Comparison of ENCODE assay signal across 27 cellular contexts in genomic region chr17:37055511-37055910, GRCh38.
"Had no signal": no experiment of that assay in that cellular context is flagged by ENCODE, and none has a peak within 500 bp of the region (broad histone marks: within the 10 kb centered on the region; RNA-seq: fewer than 3 reads in every experiment).

No MANE protein-coding gene starts in this region.

- H3K27me3 ChIP-seq: ovary, right atrium auricular region, right lobe of liver, tibial nerve, upper lobe of left lung, vagina had no signal

- H3K27ac ChIP-seq: left ventricle myocardium inferior, ovary, right atrium auricular region, right lobe of liver, tibial nerve, upper lobe of left lung, vagina had no signal

- H3K36me3 Mint-ChIP-seq: natural killer cell treated with Interleukin-12 subunit alpha and Interleukin-12 subunit beta and Interleukin-15 and Interleukin-18, amount 100 ng/mL, for 72 hours had no signal

- H3K9me3 Mint-ChIP-seq: mesothelial cell of epicardium; naive B cell; natural killer cell treated with Interleukin-12 subunit alpha and Interleukin-12 subunit beta and Interleukin-15 and Interleukin-18, amount 100 ng/mL, for 72 hours; neural crest cell; stimulated activated memory B cell treated with anti-CD40 and anti-IgM and Interleukin-4, amounts not matched to agents 10 μg/mL and 1 μg/mL and 100 μg/mL, for 72 hours; stimulated activated naive CD8-positive, alpha-beta T cell treated with anti-CD3 and anti-CD28 coated beads, Interleukin-15, amount 100 ng/mL, for 72 hours had no signal

- H3K4me3 Mint-ChIP-seq: mesothelial cell of epicardium; naive B cell; natural killer cell treated with Interleukin-12 subunit alpha and Interleukin-12 subunit beta and Interleukin-15 and Interleukin-18, amount 100 ng/mL, for 72 hours; neural crest cell; stimulated activated memory B cell treated with anti-CD40 and anti-IgM and Interleukin-4, amounts not matched to agents 10 μg/mL and 1 μg/mL and 100 μg/mL, for 72 hours; stimulated activated naive CD8-positive, alpha-beta T cell treated with anti-CD3 and anti-CD28 coated beads, Interleukin-15, amount 100 ng/mL, for 72 hours had no signal

- H3K4me3 ChIP-seq: left ventricle myocardium inferior, lung, ovary, right atrium auricular region, right lobe of liver, smooth muscle cell, tibial nerve, upper lobe of left lung, vagina had no signal

- H3K27me3 Mint-ChIP-seq: naive B cell; natural killer cell treated with Interleukin-12 subunit alpha and Interleukin-12 subunit beta and Interleukin-15 and Interleukin-18, amount 100 ng/mL, for 72 hours; progenitor cell of endocrine pancreas; stimulated activated memory B cell treated with anti-CD40 and anti-IgM and Interleukin-4, amounts not matched to agents 10 μg/mL and 1 μg/mL and 100 μg/mL, for 72 hours; stimulated activated naive CD8-positive, alpha-beta T cell treated with anti-CD3 and anti-CD28 coated beads, Interleukin-15, amount 100 ng/mL, for 72 hours had no signal

- DNase-seq: hippocampal formation; kidney; left colon; left ventricle myocardium inferior; mesendoderm; naive B cell; nucleus accumbens; ovary; right lobe of liver; stimulated activated CD4-positive, alpha-beta T cell treated with anti-CD3 and anti-CD28 coated beads, Interleukin-1b, Interleukin-23, amount 100 ng/mL, for 48 hours; stimulated activated CD4-positive, alpha-beta T cell treated with anti-CD3 and anti-CD28 coated beads, Interleukin-2, amount 100 ng/mL, for 48 hours; stimulated activated CD4-positive, alpha-beta T cell treated with anti-CD3 and anti-CD28 coated beads, Interleukin-4, amount 100 ng/mL, for 4 hours; stimulated activated CD8-positive, alpha-beta memory T cell treated with anti-CD3 and anti-CD28 coated beads, Interleukin-4, amount 100 ng/mL, for 48 hours; stimulated activated naive CD4-positive, alpha-beta T cell treated with Interleukin-2 at 50 U/mL for 16 hours; stimulated activated naive CD8-positive, alpha-beta T cell treated with anti-CD3 and anti-CD28 coated beads, Interleukin-15, amount 100 ng/mL, for 72 hours; substantia nigra; upper lobe of left lung had no signal

- ATAC-seq: left colon; natural killer cell treated with Interleukin-12 subunit alpha and Interleukin-12 subunit beta and Interleukin-15 and Interleukin-18, amount 100 ng/mL, for 72 hours; right lobe of liver; stimulated activated memory B cell treated with anti-CD40 and anti-IgM and Interleukin-4, amounts not matched to agents 10 μg/mL and 1 μg/mL and 100 μg/mL, for 72 hours; stimulated activated naive CD8-positive, alpha-beta T cell treated with anti-CD3 and anti-CD28 coated beads, Interleukin-15, amount 100 ng/mL, for 72 hours had no signal

- H3K27ac Mint-ChIP-seq: natural killer cell treated with Interleukin-12 subunit alpha and Interleukin-12 subunit beta and Interleukin-15 and Interleukin-18, amount 100 ng/mL, for 72 hours; stimulated activated memory B cell treated with anti-CD40 and anti-IgM and Interleukin-4, amounts not matched to agents 10 μg/mL and 1 μg/mL and 100 μg/mL, for 72 hours had no signal

- H3K9me3 ChIP-seq: left ventricle myocardium inferior, ovary, right atrium auricular region, right lobe of liver, tibial nerve, upper lobe of left lung, vagina had no signal

- H3K36me3 ChIP-seq: ovary, right atrium auricular region had no signal

- H3K4me1 ChIP-seq: left ventricle myocardium inferior, right atrium auricular region, tibial nerve, upper lobe of left lung, vagina had no signal

- H3K4me1 Mint-ChIP-seq: mesothelial cell of epicardium; naive B cell; stimulated activated memory B cell treated with anti-CD40 and anti-IgM and Interleukin-4, amounts not matched to agents 10 μg/mL and 1 μg/mL and 100 μg/mL, for 72 hours; stimulated activated naive CD8-positive, alpha-beta T cell treated with anti-CD3 and anti-CD28 coated beads, Interleukin-15, amount 100 ng/mL, for 72 hours had no signal
